20 cellular contexts compared by ENCODE assay signal in the genomic region with DNA sequence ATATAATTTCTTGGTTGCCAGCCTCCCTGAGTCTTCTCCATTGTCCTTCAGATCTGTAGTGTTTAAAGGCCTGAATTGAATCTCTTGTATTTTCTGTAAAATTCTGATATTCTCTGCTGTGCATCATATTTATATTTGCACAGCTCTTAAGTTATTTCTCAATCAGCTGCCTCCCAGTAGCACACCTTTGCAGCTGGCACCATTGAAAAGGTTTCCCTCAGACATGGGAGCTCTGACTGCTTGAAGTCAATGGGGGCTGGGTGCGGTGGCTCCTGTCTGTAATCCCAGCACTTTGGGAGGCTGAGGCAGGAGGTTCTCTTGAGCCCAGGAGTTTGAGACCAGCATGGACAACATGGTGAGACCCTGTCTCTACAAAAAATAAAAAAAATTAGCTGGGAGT. TPM values are rescaled to one million over a fixed set of nuclear protein-coding genes. Genes with fewer than 3 reads are reported as not detected.
A peak's percentile ranks its signal among the peaks of the same experiment; 100 is the strongest.
DNase-seq lines count a peak whose midpoint lies in the region; ATAC-seq and TF ChIP-seq lines count a peak whose summit lies in the region.
"Had no signal": no experiment of that assay in that cellular context is flagged by ENCODE, and none has a peak within 500 bp of the region (broad histone marks: within the 10 kb centered on the region; RNA-seq: fewer than 3 reads in every experiment).

No MANE protein-coding gene starts in this region.

- H3K4me3 ChIP-seq in CD4-positive, alpha-beta memory T cell (ENCODE audit: low read length in 2 of 2): no peak overlapping the region
- no peak overlapping the region for H3K4me3 ChIP-seq in RWPE2 (ENCODE audit: severe bottlenecking)

- peak; percentile 26 for DNase-seq in activated CD8-positive, alpha-beta memory T cell treated with anti-CD3 and anti-CD28 coated beads for 24 hours
- DNase-seq in activated CD8-positive, alpha-beta memory T cell treated with anti-CD3 and anti-CD28 coated beads, Interleukin-2, amount 50 U/mL, for 48 hours: no peak
- DNase-seq in CD4-positive, alpha-beta memory T cell: no peak
- DNase-seq in RWPE2 (ENCODE audit: low spot score) (no peak), omental fat pad (ENCODE audit: low spot score) (no peak)
- no peak for DNase-seq in central memory CD8-positive, alpha-beta T cell (ENCODE audit: low spot score in 2 of 2)
- DNase-seq: Calu3, DMS79, IMR-90, NCI-H1048, NCI-H1436 treated with DMSO at 0.1 percent for 48 hours, NCI-H2081, NCI-H510A, NCI-H748 treated with DMSO at 0.1 percent for 48 hours, SIG-M5 had no signal

- no peak overlapping the region for H3K27ac ChIP-seq in CD4-positive, alpha-beta memory T cell (ENCODE audit: low read depth, low read length)
- H3K27ac ChIP-seq in RWPE2 (ENCODE audit: poor library complexity, severe bottlenecking): peak overlapping the region; percentile 97
- H3K27ac ChIP-seq: HL-60 had no signal

- H3K9me3 Mint-ChIP-seq in CD4-positive, alpha-beta memory T cell: peaks cover 0 to 3% (median 0%) of the 10 kb centered on the region in 8 donors
- no peaks in the 10 kb centered on the region for H3K9me3 Mint-ChIP-seq in central memory CD8-positive, alpha-beta T cell

- peaks cover 1 to 18% of the 10 kb centered on the region in 2 donors for H3K36me3 Mint-ChIP-seq in CD4-positive, alpha-beta memory T cell
- H3K36me3 Mint-ChIP-seq in central memory CD8-positive, alpha-beta T cell (ENCODE audit: insufficient read depth): peaks cover 4% of the 10 kb centered on the region

- POLR2A ChIA-PET in CD4-positive, alpha-beta memory T cell (lab: Charles Lee; ENCODE audit: partially characterized antibody): interaction anchor here (6.2 to 12.8 kb wide), 2 partner anchors 19 to 39 kb away, joined by 62 to 240 read pairs; partner anchors contain the start of gene PITPNC1

- no peak overlapping the region for H3K4me3 Mint-ChIP-seq in CD4-positive, alpha-beta memory T cell
- no peak overlapping the region for H3K4me3 Mint-ChIP-seq in central memory CD8-positive, alpha-beta T cell
- H3K4me3 Mint-ChIP-seq: B cell had no signal

- H3K36me3 ChIP-seq in CD4-positive, alpha-beta memory T cell (ENCODE audit: insufficient read depth, low read length): no peaks in the 10 kb centered on the region
- H3K36me3 ChIP-seq in RWPE2 (ENCODE audit: low read depth): no peaks in the 10 kb centered on the region

- intact Hi-C loops in CD4-positive, alpha-beta memory T cell (cut with micrococcal nuclease): no loop called here

- ATAC-seq in RWPE2 (ENCODE audit: low read depth): no peak
- no peak for ATAC-seq in central memory CD8-positive, alpha-beta T cell (replicated peaks; ENCODE audit: extremely low read depth, poor library complexity, severe bottlenecking)
- no peak for ATAC-seq in HG02642 (IDR thresholded peaks at IDR 0.05; ENCODE audit: poor library complexity, unreplicated experiment)
- no peak for ATAC-seq in omental fat pad (ENCODE audit: low FRiP score)
- ATAC-seq in GM18511 (IDR thresholded peaks at IDR 0.05; ENCODE audit: unreplicated experiment): no peak
- ATAC-seq: SK-N-SH treated with all-trans-retinoic acid at 6 μM for 48 hours had no signal

- H3K4me1 ChIP-seq in CD4-positive, alpha-beta memory T cell (ENCODE audit: insufficient read depth, low read length): peaks cover 38% of the 10 kb centered on the region
- H3K4me1 ChIP-seq in RWPE2 (ENCODE audit: insufficient read depth, poor library complexity, severe bottlenecking): peaks cover 45% of the 10 kb centered on the region

- no peaks in the 10 kb centered on the region for H3K27me3 ChIP-seq in CD4-positive, alpha-beta memory T cell (ENCODE audit: insufficient read depth, low read length)
- no peaks in the 10 kb centered on the region for H3K27me3 ChIP-seq in RWPE2 (ENCODE audit: insufficient read depth, poor library complexity, severe bottlenecking)

- TF ChIP-seq CTCF in RWPE2 (IDR thresholded peaks at IDR 0.05; ENCODE audit: poor library complexity, severe bottlenecking) (no peak), omental fat pad (IDR thresholded peaks at IDR 0.05) (no peak)

- H3K9me3 ChIP-seq in CD4-positive, alpha-beta memory T cell (ENCODE audit: control insufficient read depth in 1 of 2, low read length in 2 of 2): no peaks in the 10 kb centered on the region
- H3K9me3 ChIP-seq in RWPE2 (ENCODE audit: severe bottlenecking): no peaks in the 10 kb centered on the region

- CTCF ChIA-PET in CD4-positive, alpha-beta memory T cell (lab: Charles Lee; ENCODE audit: partially characterized antibody): interaction anchor here (1.0 to 2.5 kb wide), 3 partner anchors 17 to 38 kb away, joined by 3 to 9 read pairs (median 4); no protein-coding TSS in a partner anchor

- H3K27ac Mint-ChIP-seq in CD4-positive, alpha-beta memory T cell: peak overlapping the region in 4 of 7 donors; percentile 30 to 75 (median 44)
- H3K27ac Mint-ChIP-seq in central memory CD8-positive, alpha-beta T cell (ENCODE audit: low read depth): peak overlapping the region; percentile 38
- H3K27ac Mint-ChIP-seq: B cell had no signal

- H3K4me1 Mint-ChIP-seq in CD4-positive, alpha-beta memory T cell: peaks cover 46 to 94% (median 63%) of the 10 kb centered on the region in 4 donors
- H3K4me1 Mint-ChIP-seq in central memory CD8-positive, alpha-beta T cell: peaks cover 72% of the 10 kb centered on the region

- no peaks in the 10 kb centered on the region for H3K27me3 Mint-ChIP-seq in CD4-positive, alpha-beta memory T cell
- no peaks in the 10 kb centered on the region for H3K27me3 Mint-ChIP-seq in central memory CD8-positive, alpha-beta T cell
- H3K27me3 Mint-ChIP-seq: B cell had no signal

RNA-seq across cellular contexts. Expression of gene PITPNC1, which starts 40.4 kb away (rescaled TPM):
- total RNA-seq in CD4-positive, alpha-beta memory T cell: 10 to 100 TPM; 68.4 to 71.2 TPM
- polyA plus RNA-seq in CD4-positive, alpha-beta memory T cell: 100 to 1,000 TPM; 109 to 124 TPM
- 10 to 100 TPM; 22.6 to 53.4 (median 35.0) TPM for total RNA-seq in omental fat pad

RNA-seq across cellular contexts. Expression of gene PSMD12, which starts 51.1 kb away (rescaled TPM):
- 10 to 100 TPM; 46.9 to 48.8 TPM for total RNA-seq in CD4-positive, alpha-beta memory T cell
- 10 to 100 TPM; 34.5 to 49.8 TPM for polyA plus RNA-seq in CD4-positive, alpha-beta memory T cell
- total RNA-seq in omental fat pad: 10 to 100 TPM; 23.6 to 52.4 (median 24.4) TPM
